Comparison of ENCODE assay signal across 9 cellular contexts in the genomic region with DNA sequence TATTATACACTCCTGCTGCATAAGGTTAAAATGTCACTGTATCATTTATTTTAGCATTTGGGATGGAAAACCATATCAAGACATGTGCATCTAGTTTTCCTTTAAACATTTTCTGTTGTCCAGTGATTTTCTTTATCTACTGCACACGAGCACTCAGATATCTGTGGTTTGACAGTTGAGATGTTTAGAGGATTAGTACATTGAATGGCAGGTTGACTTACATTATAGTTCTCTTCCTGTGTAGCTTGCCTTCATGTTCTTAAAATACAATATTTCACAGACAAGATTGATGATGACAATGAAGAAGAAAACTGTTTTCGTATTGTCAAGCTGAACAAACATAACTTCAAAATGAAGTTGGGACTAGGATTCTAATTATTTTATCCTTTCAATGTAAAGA.
"Had no signal": no experiment of that assay in that cellular context is flagged by ENCODE, and none has a peak within 500 bp of the region (broad histone marks: within the 10 kb centered on the region; RNA-seq: fewer than 3 reads in every experiment).

No MANE protein-coding gene starts in this region.

- DNase-seq: GM23248, GOT3, H7, H9, HCEC 1CT, HFFc6 had no signal

- H2AFZ ChIP-seq: GM23248, GM23338 had no signal

- H3K27ac ChIP-seq: GM23248 had no signal

- H3K4me1 ChIP-seq: HAP-1 had no signal

- H3K36me3 ChIP-seq: HAP-1 had no signal

- H3K9me3 ChIP-seq: HAP-1 had no signal

- H3K4me3 ChIP-seq: GM23248, GM23338, HAP-1 had no signal

- ATAC-seq: GM23338, HCT116 had no signal

- H3K4me2 ChIP-seq: GM23338 had no signal

- H3K9ac ChIP-seq: GM23248 had no signal
